In the genomic region with DNA sequence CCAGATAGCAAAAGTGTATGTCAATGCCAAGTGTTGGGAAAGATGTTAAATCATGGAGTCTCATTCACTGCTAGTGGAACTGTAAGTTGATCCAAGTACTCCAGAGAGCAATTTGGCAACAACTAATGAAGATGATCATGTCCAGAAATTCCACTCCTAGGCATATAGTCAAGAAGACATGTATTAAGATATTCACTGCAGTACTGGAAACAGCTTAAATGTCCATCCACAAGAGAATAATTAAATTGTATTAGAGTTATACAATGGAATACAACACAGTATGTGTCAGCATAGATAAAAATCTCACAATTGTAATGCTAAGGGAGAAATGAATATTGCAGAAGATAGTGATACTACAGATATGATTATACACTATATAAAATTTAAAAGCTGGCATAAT, we compare ENCODE assay signal across 1 cellular context.
TF ChIP-seq lines count a peak whose summit lies in the region.

No MANE protein-coding gene starts in this region.

TF ChIP-seq in SK-N-SH, 30 proteins besides CTCF, POLR2A, EP300 and RAD21 (continued from another document):
- TF ChIP-seq TEAD4 (IDR thresholded peaks at IDR 0.05; ENCODE audit: borderline replicate concordance, insufficient read depth) (no peak), YY1 (IDR thresholded peaks at IDR 0.05; ENCODE audit: low read depth) (no peak), RXRA (IDR thresholded peaks at IDR 0.05; ENCODE audit: borderline replicate concordance, low read depth) (no peak), REST (IDR thresholded peaks at IDR 0.05; ENCODE audit: low read depth, low read length) (no peak), SIN3A (IDR thresholded peaks at IDR 0.05; ENCODE audit: borderline replicate concordance, low read depth, low read length) (no peak)
- TF ChIP-seq, protein P1, sequence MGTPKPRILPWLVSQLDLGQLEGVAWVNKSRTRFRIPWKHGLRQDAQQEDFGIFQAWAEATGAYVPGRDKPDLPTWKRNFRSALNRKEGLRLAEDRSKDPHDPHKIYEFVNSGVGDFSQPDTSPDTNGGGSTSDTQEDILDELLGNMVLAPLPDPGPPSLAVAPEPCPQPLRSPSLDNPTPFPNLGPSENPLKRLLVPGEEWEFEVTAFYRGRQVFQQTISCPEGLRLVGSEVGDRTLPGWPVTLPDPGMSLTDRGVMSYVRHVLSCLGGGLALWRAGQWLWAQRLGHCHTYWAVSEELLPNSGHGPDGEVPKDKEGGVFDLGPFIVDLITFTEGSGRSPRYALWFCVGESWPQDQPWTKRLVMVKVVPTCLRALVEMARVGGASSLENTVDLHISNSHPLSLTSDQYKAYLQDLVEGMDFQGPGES (IDR thresholded peaks at IDR 0.05; ENCODE audit: low read depth, low read length), result no peak
